ENCODE assay signal across 15 cellular contexts in genomic region chr6:1477432-1478090, GRCh38.
DNase-seq lines count a peak whose midpoint lies in the region; ATAC-seq and TF ChIP-seq lines count a peak whose summit lies in the region.
"Had no signal": no experiment of that assay in that cellular context is flagged by ENCODE, and none has a peak within 500 bp of the region (broad histone marks: within the 10 kb centered on the region; RNA-seq: fewer than 3 reads in every experiment).

No MANE protein-coding gene starts in this region.

- DNase-seq in right cardiac atrium (no peak), left ventricle myocardium inferior (no peak), amniotic stem cell (lab: John Stamatoyannopoulos, UW) (peak; percentile 86), fibroblast of the conjunctiva (ENCODE audit: low read depth) (peak; percentile 35), medulla oblongata (ENCODE audit: extremely low spot score) (no peak), activated gamma-delta T cell (lab: John Stamatoyannopoulos, UW) (no peak)
- DNase-seq in activated T-cell treated with anti-CD3 and anti-CD28 coated beads, Interleukin-2, amount 50 U/mL, for 1 hour, result no peak
- DNase-seq: ACHN; activated B cell treated with CpG ODN at 0.5 μM for 24 hours; activated CD8-positive, alpha-beta memory T cell treated with anti-CD3 and anti-CD28 coated beads, Interleukin-2, amount 10 ng/mL, durations not matched to agents 7 days and 5 days; mucosa of descending colon; pancreas; substantia nigra had no signal

- H3K9me3 ChIP-seq in right cardiac atrium (ENCODE audit: control insufficient read depth, low read length), result no peaks in the 10 kb centered on the region
- no peaks in the 10 kb centered on the region for H3K9me3 ChIP-seq in left ventricle myocardium inferior (replicated peaks)
- H3K9me3 ChIP-seq: mucosa of descending colon, pancreas had no signal

- intact Hi-C loops in right cardiac atrium (cut with DNase I), result no loop called here
- intact Hi-C loops in left ventricle myocardium inferior (cut with micrococcal nuclease), result no loop called here

- TF ChIP-seq CTCF in left ventricle myocardium inferior (IDR thresholded peaks at IDR 0.05; ENCODE audit: borderline replicate concordance), result no peak

- H3K36me3 ChIP-seq in left ventricle myocardium inferior, result no peaks in the 10 kb centered on the region
- H3K36me3 ChIP-seq: pancreas had no signal

- H3K4me1 ChIP-seq in right cardiac atrium (ENCODE audit: control insufficient read depth, insufficient read depth, low read length) (no peaks in the 10 kb centered on the region), left ventricle myocardium inferior (no peaks in the 10 kb centered on the region)
- H3K4me1 ChIP-seq: pancreas had no signal

- H3K27ac ChIP-seq in right cardiac atrium (ENCODE audit: low read length) (no peak overlapping the region), left ventricle myocardium inferior (replicated peaks) (no peak overlapping the region)
- H3K27ac ChIP-seq: pancreas had no signal

- ATAC-seq in right cardiac atrium (peak; percentile 27), HG02759 (IDR thresholded peaks at IDR 0.05; ENCODE audit: unreplicated experiment) (no peak)
- ATAC-seq: activated CD8-positive, alpha-beta memory T cell treated with anti-CD3 and anti-CD28 coated beads, Interleukin-2, amount 10 ng/mL, durations not matched to agents 7 days and 5 days; mucosa of descending colon; pancreas; SK-N-SH treated with all-trans-retinoic acid at 6 μM for 48 hours had no signal

- 46% methylated on average over 11 of the region's 11 CpGs for WGBS in right cardiac atrium

- H3K4me3 ChIP-seq in right cardiac atrium (ENCODE audit: low read length) (no peak overlapping the region), left ventricle myocardium inferior (no peak overlapping the region)
- H3K4me3 ChIP-seq: mucosa of descending colon, pancreas had no signal

- H3K27me3 ChIP-seq in right cardiac atrium (ENCODE audit: control insufficient read depth, insufficient read depth) (peaks cover 3% of the 10 kb centered on the region), left ventricle myocardium inferior (ENCODE audit: low read depth) (peaks cover 46% of the 10 kb centered on the region)
- H3K27me3 ChIP-seq: pancreas had no signal

Comparison
In these comparisons a context has a peak if more than half of its experiments do, and no peak if none do; other contexts are left out.
1. DNase-seq: peak in amniotic stem cell (single experiment) and fibroblast of the conjunctiva (single experiment); none in right cardiac atrium (0 of 3), left ventricle myocardium inferior (single experiment), medulla oblongata (single experiment), activated gamma-delta T cell (single experiment) and activated T-cell treated with anti-CD3 and anti-CD28 coated beads, Interleukin-2, amount 50 U/mL, for 1 hour (single experiment).